ENCODE assay signal across 1 cellular context in the genomic region with DNA sequence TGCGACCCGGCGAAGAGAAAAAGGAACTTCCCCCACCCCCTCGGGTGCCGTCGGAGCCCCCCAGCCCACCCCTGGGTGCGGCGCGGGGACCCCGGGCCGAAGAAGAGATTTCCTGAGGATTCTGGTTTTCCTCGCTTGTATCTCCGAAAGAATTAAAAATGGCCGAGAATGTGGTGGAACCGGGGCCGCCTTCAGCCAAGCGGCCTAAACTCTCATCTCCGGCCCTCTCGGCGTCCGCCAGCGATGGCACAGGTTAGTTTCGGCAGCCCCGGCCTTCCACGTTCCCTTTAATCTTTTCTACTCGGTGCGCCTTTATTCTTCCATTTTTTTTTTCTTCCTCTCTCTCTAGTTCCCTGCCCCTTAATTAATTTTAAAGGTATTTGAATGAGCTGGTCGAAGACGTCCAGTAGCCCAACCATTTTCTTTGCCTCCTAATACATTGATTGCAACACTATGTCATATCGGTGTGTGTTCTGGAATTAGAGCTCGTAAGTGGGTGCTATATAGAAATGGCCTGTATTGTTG.
TF ChIP-seq lines count a peak whose summit lies in the region.

No MANE protein-coding gene starts in this region.

TF ChIP-seq in K562, 482 proteins besides CTCF, POLR2A, EP300 and RAD21 (continued from another document):
- TF ChIP-seq, protein P1, sequence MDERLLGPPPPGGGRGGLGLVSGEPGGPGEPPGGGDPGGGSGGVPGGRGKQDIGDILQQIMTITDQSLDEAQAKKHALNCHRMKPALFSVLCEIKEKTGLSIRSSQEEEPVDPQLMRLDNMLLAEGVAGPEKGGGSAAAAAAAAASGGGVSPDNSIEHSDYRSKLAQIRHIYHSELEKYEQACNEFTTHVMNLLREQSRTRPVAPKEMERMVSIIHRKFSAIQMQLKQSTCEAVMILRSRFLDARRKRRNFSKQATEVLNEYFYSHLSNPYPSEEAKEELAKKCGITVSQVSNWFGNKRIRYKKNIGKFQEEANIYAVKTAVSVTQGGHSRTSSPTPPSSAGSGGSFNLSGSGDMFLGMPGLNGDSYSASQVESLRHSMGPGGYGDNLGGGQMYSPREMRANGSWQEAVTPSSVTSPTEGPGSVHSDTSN (CRISPR knock-in tag; IDR thresholded peaks at IDR 0.05; ENCODE audit: low read depth): no peak
- TF ChIP-seq, protein P1 (tag; conservative IDR thresholded peaks at IDR 0.05; ENCODE audit: low read depth): no peak
- TF ChIP-seq YY1 (IDR thresholded peaks at IDR 0.05; ENCODE audit: borderline replicate concordance in 1 of 3, control insufficient read depth in 1 of 3, extremely low read depth in 1 of 3, insufficient read depth in 3 of 3, insufficient read length in 1 of 3, insufficient replicate concordance in 2 of 3, low read depth in 1 of 3, low read length in 2 of 3) (peak in 1 of 3 experiments; percentile 51), PCBP1 (IDR thresholded peaks at IDR 0.05; ENCODE audit: low read depth, low read length, poor library complexity, severe bottlenecking) (no peak), CC2D1A (IDR thresholded peaks at IDR 0.05) (no peak), ZBTB26 (CRISPR knock-in tag; IDR thresholded peaks at IDR 0.05) (no peak), CTCFL (IDR thresholded peaks at IDR 0.05; ENCODE audit: borderline replicate concordance, insufficient read depth, low read depth, low read length, poor library complexity, severe bottlenecking) (no peak), MAFG (tag; conservative IDR thresholded peaks at IDR 0.05) (no peak), TAF15 (IDR thresholded peaks at IDR 0.05; ENCODE audit: low read depth, low read length) (no peak), ZNF23 (CRISPR knock-in tag; IDR thresholded peaks at IDR 0.05) (no peak), RBM25 (IDR thresholded peaks at IDR 0.05; ENCODE audit: low read depth, low read length, severe bottlenecking) (no peak), GTF2F1 (IDR thresholded peaks at IDR 0.05; ENCODE audit: low read depth, low read length) (no peak), CHD1 (IDR thresholded peaks at IDR 0.05; ENCODE audit: low read length) (peak; percentile 47), ZSCAN32 (CRISPR knock-in tag; IDR thresholded peaks at IDR 0.05) (no peak), GATAD2B (IDR thresholded peaks at IDR 0.05; ENCODE audit: borderline replicate concordance) (no peak), RBBP5 (IDR thresholded peaks at IDR 0.05; ENCODE audit: borderline replicate concordance, insufficient read depth, low read length, poor library complexity, severe bottlenecking) (peak; percentile 2), SREBF1 (IDR thresholded peaks at IDR 0.05; ENCODE audit: borderline replicate concordance, low read depth, low read length) (no peak), CEBPB (tag; IDR thresholded peaks at IDR 0.05) (peak; percentile 84), ZNF655 (CRISPR knock-in tag; IDR thresholded peaks at IDR 0.05) (no peak), ETV6 (IDR thresholded peaks at IDR 0.05; ENCODE audit: borderline replicate concordance in 1 of 2, low read depth in 2 of 2, low read length in 1 of 2) (no peak), ETV6 (CRISPR knock-in tag; IDR thresholded peaks at IDR 0.05; ENCODE audit: borderline replicate concordance) (no peak), CEBPG (CRISPR knock-in tag; IDR thresholded peaks at IDR 0.05) (peak; percentile 32; the same call in 1 of the 2 replicates), CEBPG (tag; conservative IDR thresholded peaks at IDR 0.05 in 1 of 2, IDR thresholded peaks at IDR 0.05 in 1 of 2) (peak; percentile 62 to 63), XRCC3 (IDR thresholded peaks at IDR 0.05) (no peak), ELF2 (CRISPR knock-in tag; IDR thresholded peaks at IDR 0.05) (no peak), MAFF (IDR thresholded peaks at IDR 0.05; ENCODE audit: low read length) (no peak), SMAD3 (CRISPR knock-in tag; conservative IDR thresholded peaks at IDR 0.05) (no peak)
- TF ChIP-seq, protein P2, sequence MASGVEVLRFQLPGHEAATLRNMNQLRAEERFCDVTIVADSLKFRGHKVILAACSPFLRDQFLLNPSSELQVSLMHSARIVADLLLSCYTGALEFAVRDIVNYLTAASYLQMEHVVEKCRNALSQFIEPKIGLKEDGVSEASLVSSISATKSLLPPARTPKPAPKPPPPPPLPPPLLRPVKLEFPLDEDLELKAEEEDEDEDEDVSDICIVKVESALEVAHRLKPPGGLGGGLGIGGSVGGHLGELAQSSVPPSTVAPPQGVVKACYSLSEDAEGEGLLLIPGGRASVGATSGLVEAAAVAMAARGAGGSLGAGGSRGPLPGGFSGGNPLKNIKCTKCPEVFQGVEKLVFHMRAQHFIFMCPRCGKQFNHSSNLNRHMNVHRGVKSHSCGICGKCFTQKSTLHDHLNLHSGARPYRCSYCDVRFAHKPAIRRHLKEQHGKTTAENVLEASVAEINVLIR (CRISPR knock-in tag; IDR thresholded peaks at IDR 0.05): no peak
- TF ChIP-seq, protein P3, sequence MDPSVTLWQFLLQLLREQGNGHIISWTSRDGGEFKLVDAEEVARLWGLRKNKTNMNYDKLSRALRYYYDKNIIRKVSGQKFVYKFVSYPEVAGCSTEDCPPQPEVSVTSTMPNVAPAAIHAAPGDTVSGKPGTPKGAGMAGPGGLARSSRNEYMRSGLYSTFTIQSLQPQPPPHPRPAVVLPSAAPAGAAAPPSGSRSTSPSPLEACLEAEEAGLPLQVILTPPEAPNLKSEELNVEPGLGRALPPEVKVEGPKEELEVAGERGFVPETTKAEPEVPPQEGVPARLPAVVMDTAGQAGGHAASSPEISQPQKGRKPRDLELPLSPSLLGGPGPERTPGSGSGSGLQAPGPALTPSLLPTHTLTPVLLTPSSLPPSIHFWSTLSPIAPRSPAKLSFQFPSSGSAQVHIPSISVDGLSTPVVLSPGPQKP (CRISPR knock-in tag; IDR thresholded peaks at IDR 0.05): no peak
